Comparison of ENCODE assay signal across 13 cellular contexts in genomic region chr7:151109094-151110048, GRCh38. TPM values are rescaled to one million over a fixed set of nuclear protein-coding genes. Genes with fewer than 3 reads are reported as not detected.
DNase-seq lines count a peak whose midpoint lies in the region; ATAC-seq, FAIRE-seq and TF ChIP-seq lines count a peak whose summit lies in the region.
"Had no signal": no experiment of that assay in that cellular context is flagged by ENCODE, and none has a peak within 500 bp of the region (broad histone marks: within the 10 kb centered on the region; RNA-seq: fewer than 3 reads in every experiment).

No MANE protein-coding gene starts in this region.

- no peak overlapping the region for H3K23ac ChIP-seq in H1 (ENCODE audit: insufficient read length)

- no peaks in the 10 kb centered on the region for H3K27me3 Mint-ChIP-seq in type B pancreatic cell
- H3K27me3 Mint-ChIP-seq in activated naive CD4-positive, alpha-beta T cell treated with anti-CD3 and anti-CD28 coated beads, Interleukin-2, amount 10 ng/mL, durations not matched to agents 7 days and 5 days, result peaks cover 49% of the 10 kb centered on the region

- POLR2A ChIA-PET in H1 (lab: Charles Lee; ENCODE audit: partially characterized antibody), result interaction anchor here (1.8 to 4.3 kb wide), 4 partner anchors 19 to 49 kb away, joined by 4 to 26 read pairs (median 6); partner anchors contain the start of gene AGAP3

- H3K4ac ChIP-seq in H1 (replicated peaks; ENCODE audit: insufficient read length, low read depth, low read length), result no peak overlapping the region

- CTCF ChIA-PET in H1 (lab: Charles Lee; ENCODE audit: partially characterized antibody), result interaction anchor here (0.7 to 22.4 kb wide), 23 partner anchors 8 to 175 kb away, joined by 3 to 448 read pairs (median 19); partner anchors contain the start of genes AGAP3, CDK5, SLC4A2 and TMUB1
- CTCF ChIA-PET in activated naive CD4-positive, alpha-beta T cell treated with anti-CD3 and anti-CD28 coated beads, Interleukin-2, amount 10 ng/mL, durations not matched to agents 7 days and 5 days (lab: Charles Lee), result interaction anchor here (0.7 to 4.3 kb wide), 13 partner anchors 10 to 211 kb away, joined by 3 to 37 read pairs (median 5); partner anchors contain the start of gene ABCB8

- WGBS in H1 (ENCODE audit: extremely low coverage in 1 of 2, insufficient coverage in 1 of 2, insufficient read length in 1 of 2, insufficient replicate concordance in 2 of 2, low coverage in 1 of 2, low lambda C conversion rate in 2 of 2, missing lambda C conversion rate in 1 of 2), 2 experiments, result 77% methylated on average over 15 of the region's 15 CpGs; no CpG with 5 or more reads in 1 of the 2 experiments

- H3K9ac ChIP-seq in H1 (replicated peaks in 1 of 4; ENCODE audit: extremely low read depth in 1 of 4, low read depth in 3 of 4, low read length in 3 of 4), result no peak overlapping the region

- no peak overlapping the region for H3K56ac ChIP-seq in H1 (replicated peaks; ENCODE audit: insufficient read length, low read depth, low read length)

- TF ChIP-seq RAD21 in H1 (IDR thresholded peaks at IDR 0.05 in 1 of 2, conservative IDR thresholded peaks at IDR 0.05 in 1 of 2; ENCODE audit: low read depth in 2 of 2, low read length in 2 of 2), result no peak

- H3K36me3 Mint-ChIP-seq in type B pancreatic cell, result no peaks in the 10 kb centered on the region
- H3K36me3 Mint-ChIP-seq in activated naive CD4-positive, alpha-beta T cell treated with anti-CD3 and anti-CD28 coated beads, Interleukin-2, amount 10 ng/mL, durations not matched to agents 7 days and 5 days, result no peaks in the 10 kb centered on the region

- no peak overlapping the region for H4K5ac ChIP-seq in H1 (ENCODE audit: insufficient read length, low read depth, low read length)

- H3K79me1 ChIP-seq in H1 (ENCODE audit: low read depth, low read length), result peaks cover 3% of the 10 kb centered on the region; the same call in 1 of the 2 replicates

- peak; percentile 43 for ATAC-seq in left colon

- no peak overlapping the region for H4K91ac ChIP-seq in H1 (replicated peaks; ENCODE audit: insufficient read length, low read length)

- H3K4me3 Mint-ChIP-seq in type B pancreatic cell, result no peak overlapping the region
- no peak overlapping the region for H3K4me3 Mint-ChIP-seq in activated naive CD4-positive, alpha-beta T cell treated with anti-CD3 and anti-CD28 coated beads, Interleukin-2, amount 10 ng/mL, durations not matched to agents 7 days and 5 days

- FAIRE-seq in H1 (lab: Jason Lieb, UNC), result peak; percentile 42
- FAIRE-seq: D721Med, endothelial cell of umbilical vein had no signal

- H3K27me3 ChIP-seq in H1 (replicated peaks in 1 of 4; ENCODE audit: control insufficient read depth in 3 of 4, extremely low read depth in 1 of 4, insufficient read depth in 3 of 4, low read length in 3 of 4), result peaks cover 0 to 5% (median 3%) of the 10 kb centered on the region in 4 experiments; a peak in 3 of 7 replicates

- no peak overlapping the region for H3K27ac ChIP-seq in H1 (ENCODE audit: low read depth, low read length)

- H3K9me3 ChIP-seq in H1 (ENCODE audit: insufficient read depth in 2 of 2, low read depth in 1 of 2, low read length in 1 of 2), result no peaks in the 10 kb centered on the region

- H4K8ac ChIP-seq in H1 (ENCODE audit: extremely low read depth, insufficient read depth, low read length), result no peak overlapping the region; the same call in 1 of the 2 replicates

- H3K14ac ChIP-seq in H1 (ENCODE audit: insufficient read length), result no peak overlapping the region

- intact Hi-C loops in left colon (cut with DNase I, micrococcal nuclease), result no loop called here

- no peak overlapping the region for H2BK20ac ChIP-seq in H1 (ENCODE audit: low read length)

- H2BK120ac ChIP-seq in H1 (replicated peaks; ENCODE audit: low read depth, low read length), result no peak overlapping the region

- H3K9me3 Mint-ChIP-seq in type B pancreatic cell, result no peaks in the 10 kb centered on the region
- H3K9me3 Mint-ChIP-seq in activated naive CD4-positive, alpha-beta T cell treated with anti-CD3 and anti-CD28 coated beads, Interleukin-2, amount 10 ng/mL, durations not matched to agents 7 days and 5 days, result no peaks in the 10 kb centered on the region

- no peak for TF ChIP-seq EP300 in H1 (IDR thresholded peaks at IDR 0.05; ENCODE audit: borderline replicate concordance in 1 of 2, low read depth in 2 of 2, low read length in 2 of 2)

- peak overlapping the region; percentile 80; the same call in 1 of the 2 replicates for H2BK12ac ChIP-seq in H1 (ENCODE audit: low read depth, low read length)

- no peak overlapping the region for H2AFZ ChIP-seq in H1 (ENCODE audit: low read length)

- peaks cover 31 to 44% of the 10 kb centered on the region in 2 experiments for H4K20me1 ChIP-seq in H1 (replicated peaks in 1 of 2; ENCODE audit: control insufficient read depth in 1 of 2, insufficient read depth in 2 of 2, low read length in 2 of 2)

- H3K27ac Mint-ChIP-seq in type B pancreatic cell, result peak overlapping the region; percentile 58
- no peak overlapping the region for H3K27ac Mint-ChIP-seq in activated naive CD4-positive, alpha-beta T cell treated with anti-CD3 and anti-CD28 coated beads, Interleukin-2, amount 10 ng/mL, durations not matched to agents 7 days and 5 days

- no peak overlapping the region for H3K4me2 ChIP-seq in H1 (ENCODE audit: insufficient read depth in 1 of 2, low read depth in 2 of 2, low read length in 2 of 2)

- peaks cover 20% of the 10 kb centered on the region for H3K4me1 Mint-ChIP-seq in type B pancreatic cell (ENCODE audit: unreplicated experiment)
- peaks cover 3% of the 10 kb centered on the region for H3K4me1 Mint-ChIP-seq in activated naive CD4-positive, alpha-beta T cell treated with anti-CD3 and anti-CD28 coated beads, Interleukin-2, amount 10 ng/mL, durations not matched to agents 7 days and 5 days

- peaks cover 5% of the 10 kb centered on the region for H3K23me2 ChIP-seq in H1 (ENCODE audit: low read depth, low read length)

- H3K18ac ChIP-seq in H1 (ENCODE audit: extremely low read depth, low read length), result no peak overlapping the region

- H3K36me3 ChIP-seq in H1 (ENCODE audit: control insufficient read depth in 2 of 4, insufficient read depth in 4 of 4, low read length in 3 of 4), result no peaks in the 10 kb centered on the region

- H2BK15ac ChIP-seq in H1 (ENCODE audit: low read length), result no peak overlapping the region

- peaks cover 6 to 20% (median 17%) of the 10 kb centered on the region in 4 experiments for H3K4me1 ChIP-seq in H1 (replicated peaks in 1 of 4; ENCODE audit: control insufficient read depth in 3 of 4, insufficient read depth in 4 of 4, low read length in 3 of 4)

- DNase-seq in HCEC 1CT, result peak; percentile 44
- DNase-seq in H1 (ENCODE audit: low read depth in 1 of 2, low spot score in 2 of 2), result no peak
- peak in 1 of 2 donors; percentile 32 for DNase-seq in left colon
- no peak for DNase-seq in type B pancreatic cell (ENCODE audit: extremely low spot score, unreplicated experiment)
- no peak for DNase-seq in activated naive CD4-positive, alpha-beta T cell treated with anti-CD3 and anti-CD28 coated beads, Interleukin-2, amount 10 ng/mL, durations not matched to agents 7 days and 5 days
- no peak for DNase-seq in putamen (ENCODE audit: low spot score)
- DNase-seq in NCI-H774 (lab: John Stamatoyannopoulos, UW), result no peak
- DNase-seq: activated CD4-positive, alpha-beta T cell treated with anti-CD3 and anti-CD28 coated beads, Interleukin-2, amount 50 U/mL, for 4 hours; activated effector memory CD4-positive, alpha-beta T cell treated with anti-CD3 and anti-CD28 coated beads, Interleukin-2, amount 50 U/mL, for 16 hours; NCI-H2081; T-helper 1 cell had no signal

- H3K4me3 ChIP-seq in H1 (ENCODE audit: extremely low read depth in 1 of 4, insufficient read depth in 2 of 4, low read depth in 3 of 4, low read length in 4 of 4), result no peak overlapping the region

- TF ChIP-seq POLR2A in H1 (IDR thresholded peaks at IDR 0.05; ENCODE audit: control extremely low read depth in 1 of 2, low read depth in 2 of 2, low read length in 2 of 2), result 0 out of 3 replicates have a peak, but pooled peaks of 1 of the 2 experiments have one; percentile 21

- H2AK5ac ChIP-seq in H1 (ENCODE audit: low read depth, low read length), result 0 out of 2 replicates have a peak overlapping the region, but pooled peaks have one; percentile 53

- no peak for TF ChIP-seq CTCF in H1 (IDR thresholded peaks at IDR 0.05; ENCODE audit: control extremely low read depth in 1 of 3, insufficient read depth in 1 of 3, low read depth in 1 of 3, low read length in 3 of 3)
- no peak for TF ChIP-seq CTCF in type B pancreatic cell (conservative IDR thresholded peaks at IDR 0.05)

- H2BK5ac ChIP-seq in H1 (ENCODE audit: low read depth, low read length), result no peak overlapping the region; the same call in 1 of the 2 replicates

- peaks cover 0 to 15% of the 10 kb centered on the region in 2 experiments; a peak in 2 of 4 replicates for H3K79me2 ChIP-seq in H1 (ENCODE audit: control insufficient read depth in 1 of 2, insufficient read depth in 2 of 2, low read length in 2 of 2)

RNA-seq across cellular contexts. Expression of gene AGAP3, which starts 23.1 kb away (rescaled TPM):
- 66.4 and 68.1 TPM in 2 replicates for total RNA-seq in H1 (2021; fragmentation: NEBNext Ultra II Directional; extraction: Animal tissue kit (Norgen Biotek cat#: 25700))
- polyA plus RNA-seq in H1 (2011; rRNA removed), result 120 and 194 TPM in 2 replicates
- 90.4 TPM for polyA plus RNA-seq in H1 (2011; cell fraction: cytosol; rRNA removed)
- polyA plus RNA-seq in H1 (2011; cell fraction: nucleus; rRNA removed), result 258 TPM
- 70.1 to 77.1 TPM (median 74.6 TPM) in 4 replicates for polyA plus RNA-seq in H1 (2012, experiment 1 of 2)
- polyA plus RNA-seq in H1 (2012, experiment 2 of 2), result 48.0 TPM
- polyA plus RNA-seq in H1 (2013, experiment 1 of 2), result 33.4 TPM
- polyA plus RNA-seq in H1 (2013, experiment 2 of 2), result 33.2 TPM
- polyA minus RNA-seq in H1 (2011; rRNA and poly(A)+ RNA removed), result 27.8 and 33.8 TPM in 2 replicates
- polyA minus RNA-seq in H1 (2011; cell fraction: cytosol; rRNA and poly(A)+ RNA removed), result 47.5 TPM
- polyA minus RNA-seq in H1 (2011; cell fraction: nucleus; rRNA and poly(A)+ RNA removed), result 71.5 TPM
- total RNA-seq in left colon, result 10 to 100 TPM; 50.8 to 64.0 TPM
- total RNA-seq in type B pancreatic cell (ENCODE audit: low replicate concordance), result 95.9 and 114 TPM in 2 replicates

RNA-seq across cellular contexts. Expression of gene TMUB1, which starts 26.1 kb away (rescaled TPM):
- 41.4 and 48.7 TPM in 2 replicates for total RNA-seq in H1 (2021; fragmentation: NEBNext Ultra II Directional; extraction: Animal tissue kit (Norgen Biotek cat#: 25700))
- 56.2 and 85.7 TPM in 2 replicates for polyA plus RNA-seq in H1 (2011; rRNA removed)
- polyA plus RNA-seq in H1 (2011; cell fraction: cytosol; rRNA removed), result 38.5 TPM
- polyA plus RNA-seq in H1 (2011; cell fraction: nucleus; rRNA removed), result 77.0 TPM
- 23.7 to 47.4 TPM (median 42.5 TPM) in 4 replicates for polyA plus RNA-seq in H1 (2012, experiment 1 of 2)
- polyA plus RNA-seq in H1 (2012, experiment 2 of 2), result 45.8 TPM
- 69.9 TPM for polyA plus RNA-seq in H1 (2013, experiment 1 of 2)
- 77.4 TPM for polyA plus RNA-seq in H1 (2013, experiment 2 of 2)
- 6.5 and 7.1 TPM in 2 replicates for polyA minus RNA-seq in H1 (2011; rRNA and poly(A)+ RNA removed)
- 18.8 TPM for polyA minus RNA-seq in H1 (2011; cell fraction: cytosol; rRNA and poly(A)+ RNA removed)
- 14.7 TPM for polyA minus RNA-seq in H1 (2011; cell fraction: nucleus; rRNA and poly(A)+ RNA removed)
- total RNA-seq in left colon (10 to 100 TPM; 72.4 to 80.7 TPM), type B pancreatic cell (ENCODE audit: low replicate concordance) (37.9 and 41.7 TPM in 2 replicates)

RNA-seq across cellular contexts. Expression of gene FASTK, which starts 28.8 kb away (rescaled TPM):
- total RNA-seq in H1 (2021; fragmentation: NEBNext Ultra II Directional; extraction: Animal tissue kit (Norgen Biotek cat#: 25700)), result 39.4 and 43.8 TPM in 2 replicates
- polyA plus RNA-seq in H1 (2011; rRNA removed), result 84.0 and 116 TPM in 2 replicates
- 87.9 TPM for polyA plus RNA-seq in H1 (2011; cell fraction: cytosol; rRNA removed)
- polyA plus RNA-seq in H1 (2011; cell fraction: nucleus; rRNA removed), result 383 TPM
- polyA plus RNA-seq in H1 (2012, experiment 1 of 2), result 34.8 to 66.7 TPM (median 56.9 TPM) in 4 replicates
- 59.3 TPM for polyA plus RNA-seq in H1 (2012, experiment 2 of 2)
- 53.6 TPM for polyA plus RNA-seq in H1 (2013, experiment 1 of 2)
- 45.8 TPM for polyA plus RNA-seq in H1 (2013, experiment 2 of 2)
- 28.6 and 30.4 TPM in 2 replicates for polyA minus RNA-seq in H1 (2011; rRNA and poly(A)+ RNA removed)
- 25.5 TPM for polyA minus RNA-seq in H1 (2011; cell fraction: cytosol; rRNA and poly(A)+ RNA removed)
- polyA minus RNA-seq in H1 (2011; cell fraction: nucleus; rRNA and poly(A)+ RNA removed), result 71.3 TPM
- total RNA-seq in left colon (100 to 1,000 TPM in 1 of 2 donors, 10 to 100 TPM in 1; 82.0 to 108 TPM), type B pancreatic cell (ENCODE audit: low replicate concordance) (100 and 118 TPM in 2 replicates)

RNA-seq across cellular contexts. Expression of gene SLC4A2, which starts 50.0 kb away (rescaled TPM):
- 147 and 148 TPM in 2 replicates for total RNA-seq in H1 (2021; fragmentation: NEBNext Ultra II Directional; extraction: Animal tissue kit (Norgen Biotek cat#: 25700))
- polyA plus RNA-seq in H1 (2011; rRNA removed), result 72.6 and 105 TPM in 2 replicates
- 64.0 TPM for polyA plus RNA-seq in H1 (2011; cell fraction: cytosol; rRNA removed)
- 293 TPM for polyA plus RNA-seq in H1 (2011; cell fraction: nucleus; rRNA removed)
- 60.3 to 144 TPM (median 135 TPM) in 4 replicates for polyA plus RNA-seq in H1 (2012, experiment 1 of 2)
- polyA plus RNA-seq in H1 (2012, experiment 2 of 2), result 178 TPM
- polyA plus RNA-seq in H1 (2013, experiment 1 of 2), result 120 TPM
- polyA plus RNA-seq in H1 (2013, experiment 2 of 2), result 123 TPM
- polyA minus RNA-seq in H1 (2011; rRNA and poly(A)+ RNA removed), result 42.9 and 53.5 TPM in 2 replicates
- polyA minus RNA-seq in H1 (2011; cell fraction: cytosol; rRNA and poly(A)+ RNA removed), result 63.4 TPM
- polyA minus RNA-seq in H1 (2011; cell fraction: nucleus; rRNA and poly(A)+ RNA removed), result 68.4 TPM
- 10 to 100 TPM; 76.7 to 97.4 TPM for total RNA-seq in left colon
- 144 and 150 TPM in 2 replicates for total RNA-seq in type B pancreatic cell (ENCODE audit: low replicate concordance)

RNA-seq across cellular contexts. Expression of gene CDK5, which starts 51.7 kb away (rescaled TPM):
- total RNA-seq in H1 (2021; fragmentation: NEBNext Ultra II Directional; extraction: Animal tissue kit (Norgen Biotek cat#: 25700)), result 22.7 and 22.8 TPM in 2 replicates
- 37.2 and 47.8 TPM in 2 replicates for polyA plus RNA-seq in H1 (2011; rRNA removed)
- polyA plus RNA-seq in H1 (2011; cell fraction: cytosol; rRNA removed), result 30.4 TPM
- 29.0 TPM for polyA plus RNA-seq in H1 (2011; cell fraction: nucleus; rRNA removed)
- 23.4 to 31.3 TPM (median 27.8 TPM) in 4 replicates for polyA plus RNA-seq in H1 (2012, experiment 1 of 2)
- polyA plus RNA-seq in H1 (2012, experiment 2 of 2), result 24.6 TPM
- polyA plus RNA-seq in H1 (2013, experiment 1 of 2), result 20.9 TPM
- 19.9 TPM for polyA plus RNA-seq in H1 (2013, experiment 2 of 2)
- 20.8 and 22.0 TPM in 2 replicates for polyA minus RNA-seq in H1 (2011; rRNA and poly(A)+ RNA removed)
- polyA minus RNA-seq in H1 (2011; cell fraction: cytosol; rRNA and poly(A)+ RNA removed), result 8.8 TPM
- 14.2 TPM for polyA minus RNA-seq in H1 (2011; cell fraction: nucleus; rRNA and poly(A)+ RNA removed)
- total RNA-seq in left colon (10 to 100 TPM; 12.8 to 15.1 TPM), type B pancreatic cell (ENCODE audit: low replicate concordance) (20.4 and 20.5 TPM in 2 replicates)
